ENCODE assay signal across 29 cellular contexts in genomic region chr16:11551842-11552241, GRCh38. TPM values are rescaled to one million over a fixed set of nuclear protein-coding genes. Genes with fewer than 3 reads are reported as not detected.
DNase-seq lines count a peak whose midpoint lies in the region; ATAC-seq, FAIRE-seq and TF ChIP-seq lines count a peak whose summit lies in the region.
"Had no signal": no experiment of that assay in that cellular context is flagged by ENCODE, and none has a peak within 500 bp of the region (broad histone marks: within the 10 kb centered on the region; RNA-seq: fewer than 3 reads in every experiment).

No MANE protein-coding gene starts in this region.

- no peak for TF ChIP-seq CTCF in A549 (IDR thresholded peaks at IDR 0.05)
- no peak for TF ChIP-seq CTCF in stomach (IDR thresholded peaks at IDR 0.05)
- no peak for TF ChIP-seq CTCF in testis (IDR thresholded peaks at IDR 0.05)
- TF ChIP-seq CTCF in MM.1S (IDR thresholded peaks at IDR 0.05; ENCODE audit: low read length): no peak

- no peaks in the 10 kb centered on the region for H3F3A ChIP-seq in MM.1S (ENCODE audit: insufficient read depth, low read length)

- POLR2A ChIA-PET in A549 (lab: Yijun Ruan, JAX): interaction anchor here (1.0 kb wide), 1 partner anchor 35 kb away, joined by 4 read pairs; the partner anchor contains the start of gene LITAF

- H3K27me3 ChIP-seq in Karpas-422 (ENCODE audit: low read length) (no peaks in the 10 kb centered on the region), stomach (no peaks in the 10 kb centered on the region), testis (no peaks in the 10 kb centered on the region), MM.1S (replicated peaks; ENCODE audit: insufficient read depth, low read length) (no peaks in the 10 kb centered on the region)
- H3K27me3 ChIP-seq: cardiac muscle cell, colonic mucosa, foreskin keratinocyte had no signal

- TF ChIP-seq POLR2A in A549 (IDR thresholded peaks at IDR 0.05; ENCODE audit: low read length): no peak
- TF ChIP-seq POLR2A in stomach (IDR thresholded peaks at IDR 0.05): no peak
- TF ChIP-seq POLR2A in testis (IDR thresholded peaks at IDR 0.05): no peak

- DNase-seq in A549 (ENCODE audit: low read depth in 1 of 2, low spot score in 1 of 2) (no peak), Karpas-422 (peak; percentile 9), medulla oblongata (ENCODE audit: extremely low spot score) (peak; percentile 50), stomach (no peak), testis (no peak), MM.1S (no peak)
- no peak for DNase-seq in effector CD4-positive, alpha-beta T cell
- DNase-seq: activated CD8-positive, alpha-beta T cell treated with anti-CD3 and anti-CD28 coated beads for 36 hours; activated effector memory CD4-positive, alpha-beta T cell treated with anti-CD3 and anti-CD28 coated beads, Interleukin-2, amount 50 U/mL, for 16 hours; activated naive CD8-positive, alpha-beta T cell treated with anti-CD3 and anti-CD28 coated beads for 36 hours; aorta; colonic mucosa; COR-L47; DMS53; effector memory CD8-positive, alpha-beta T cell; erythroblast; foreskin keratinocyte; H7; KG1; mesenchymal stem cell; MV-4-11; NCI-H2107; NCI-H446; stimulated activated CD4-positive, alpha-beta T cell treated with anti-CD3 and anti-CD28 coated beads, Interleukin-2, amount 100 ng/mL, for 24 hours had no signal

- H3K27ac ChIP-seq in A549: peak overlapping the region; percentile 50 to 80
- H3K27ac ChIP-seq in Karpas-422 (ENCODE audit: low read length): no peak overlapping the region
- peak overlapping the region in 4 of 5 donors; percentile 37 to 68 (median 66) for H3K27ac ChIP-seq in stomach
- peak overlapping the region in 1 of 2 donors; percentile 49 for H3K27ac ChIP-seq in testis
- no peak overlapping the region for H3K27ac ChIP-seq in MM.1S (ENCODE audit: low read length)
- H3K27ac ChIP-seq: cardiac muscle cell, colonic mucosa, foreskin keratinocyte, SK-N-MC had no signal

- H3K4me3 ChIP-seq in A549: no peak overlapping the region
- no peak overlapping the region for H3K4me3 ChIP-seq in Karpas-422 (ENCODE audit: low read length)
- H3K4me3 ChIP-seq in stomach: no peak overlapping the region
- no peak overlapping the region for H3K4me3 ChIP-seq in testis
- H3K4me3 ChIP-seq in MM.1S (ENCODE audit: low read length): no peak overlapping the region
- H3K4me3 ChIP-seq: cardiac muscle cell, colonic mucosa, SK-N-MC, smooth muscle cell had no signal

- intact Hi-C loops in stomach (cut with DNase I; ENCODE audit: low total_unique reads): no loop called here
- intact Hi-C loops in testis (cut with DNase I; ENCODE audit: low total_unique reads): no loop called here

- TF ChIP-seq EP300 in A549 (IDR thresholded peaks at IDR 0.05) (no peak), stomach (IDR thresholded peaks at IDR 0.05) (no peak)

- ATAC-seq in A549 (no peak), GM19023 (IDR thresholded peaks at IDR 0.05; ENCODE audit: unreplicated experiment) (no peak)
- ATAC-seq: activated CD8-positive, alpha-beta T cell treated with anti-CD3 and anti-CD28 coated beads for 36 hours; effector memory CD8-positive, alpha-beta T cell; foreskin keratinocyte had no signal

- H3K9me3 ChIP-seq in A549 (peaks cover 21% of the 10 kb centered on the region), Karpas-422 (ENCODE audit: low read length) (no peaks in the 10 kb centered on the region), stomach (peaks cover 0 to 8% (median 4%) of the 10 kb centered on the region in 4 donors), testis (no peaks in the 10 kb centered on the region), MM.1S (replicated peaks; ENCODE audit: insufficient read depth, low read length) (no peaks in the 10 kb centered on the region)
- H3K9me3 ChIP-seq: colonic mucosa had no signal

- no peaks in the 10 kb centered on the region for H3K36me3 ChIP-seq in Karpas-422 (ENCODE audit: insufficient read depth, low read length)
- peaks cover 46 to 95% (median 90%) of the 10 kb centered on the region in 4 donors for H3K36me3 ChIP-seq in stomach
- no peaks in the 10 kb centered on the region for H3K36me3 ChIP-seq in testis (ENCODE audit: low read depth, missing control alignments)
- peaks cover 42% of the 10 kb centered on the region for H3K36me3 ChIP-seq in MM.1S (replicated peaks; ENCODE audit: insufficient read depth, low read length)
- H3K36me3 ChIP-seq: cardiac muscle cell had no signal

- no peaks in the 10 kb centered on the region for H3K9me2 ChIP-seq in Karpas-422 (replicated peaks; ENCODE audit: insufficient read depth, low read length)
- no peaks in the 10 kb centered on the region for H3K9me2 ChIP-seq in MM.1S (replicated peaks; ENCODE audit: insufficient read depth, low read length)

- H3K79me2 ChIP-seq in Karpas-422 (ENCODE audit: low read length) (no peaks in the 10 kb centered on the region), MM.1S (ENCODE audit: low read length) (peaks cover 55% of the 10 kb centered on the region)

- H2AFZ ChIP-seq in Karpas-422 (ENCODE audit: low read length) (no peak overlapping the region), MM.1S (ENCODE audit: low read length) (no peak overlapping the region)

- H4K20me1 ChIP-seq in Karpas-422 (ENCODE audit: insufficient read depth, low read depth, low read length) (no peaks in the 10 kb centered on the region), MM.1S (ENCODE audit: insufficient read depth, low read length) (no peaks in the 10 kb centered on the region)

- peaks cover 47% of the 10 kb centered on the region for H3K4me1 ChIP-seq in A549
- H3K4me1 ChIP-seq in Karpas-422 (ENCODE audit: low read length): no peaks in the 10 kb centered on the region
- H3K4me1 ChIP-seq in stomach: peaks cover 0 to 48% (median 19%) of the 10 kb centered on the region in 4 donors
- H3K4me1 ChIP-seq in testis: peaks cover 6% of the 10 kb centered on the region
- H3K4me1 ChIP-seq in MM.1S (ENCODE audit: low read length): no peaks in the 10 kb centered on the region
- H3K4me1 ChIP-seq: colonic mucosa, foreskin keratinocyte had no signal

- H3K4me2 ChIP-seq in A549 (no peak overlapping the region), Karpas-422 (ENCODE audit: low read depth, low read length, poor library complexity, severe bottlenecking) (no peak overlapping the region), MM.1S (ENCODE audit: low read depth, low read length) (no peak overlapping the region)
- H3K4me2 ChIP-seq: smooth muscle cell had no signal

- CTCF ChIA-PET in A549 (lab: Yijun Ruan, JAX): interaction anchor here (1.0 to 1.1 kb wide), 2 partner anchors 89 to 92 kb away, joined by 3 to 4 read pairs; no protein-coding TSS in a partner anchor

- FAIRE-seq in A549 (lab: Jason Lieb, UNC): no peak
- FAIRE-seq: GM19239 had no signal

- no peak for TF ChIP-seq RAD21 in A549 (conservative IDR thresholded peaks at IDR 0.05 in 1 of 2, IDR thresholded peaks at IDR 0.05 in 1 of 2)

- WGBS in A549 (ENCODE audit: missing lambda C conversion rate): 87% methylated on average over 3 of the region's 3 CpGs
- 55 to 74% (median 62%) methylated on average over 3 of the region's 3 CpGs for WGBS in stomach, 5 donors
- WGBS in testis, 2 donors: 48 to 58% methylated on average over 3 of the region's 3 CpGs

- H3K9ac ChIP-seq in Karpas-422 (ENCODE audit: low read length) (no peak overlapping the region), MM.1S (ENCODE audit: low read length) (no peak overlapping the region)

TF ChIP-seq in A549, 52 proteins besides CTCF, POLR2A, EP300 and RAD21:
- TF ChIP-seq ELK1 (IDR thresholded peaks at IDR 0.05; ENCODE audit: low read depth, low read length): no peak
- no peak for TF ChIP-seq KDM1A (IDR thresholded peaks at IDR 0.05; ENCODE audit: low read depth)
- TF ChIP-seq FOSL2 (IDR thresholded peaks at IDR 0.05): no peak
- no peak for TF ChIP-seq FOSL2 (CRISPR knock-in tag; IDR thresholded peaks at IDR 0.05)
- no peak for TF ChIP-seq ESRRA (IDR thresholded peaks at IDR 0.05; ENCODE audit: borderline replicate concordance, low read length)
- TF ChIP-seq FOXS1 (CRISPR knock-in tag; IDR thresholded peaks at IDR 0.05): no peak
- TF ChIP-seq ZFP36 (IDR thresholded peaks at IDR 0.05; ENCODE audit: borderline replicate concordance, partially characterized antibody): no peak
- TF ChIP-seq ZNF302 (CRISPR knock-in tag; IDR thresholded peaks at IDR 0.05): no peak
- no peak for TF ChIP-seq ZSCAN20 (CRISPR knock-in tag; IDR thresholded peaks at IDR 0.05)

RNA-seq across cellular contexts. Expression of gene LITAF, which starts 34.9 kb away (rescaled TPM):
- polyA plus RNA-seq in A549 (2011; rRNA removed) (197 and 216 TPM in 2 replicates), A549 (2017; fragmentation: RNase III; extraction: RNeasy Plus Mini Kit Qiagen cat#74134 plus additional on column Dnase treatment) (197 to 227 TPM (median 218 TPM) in 3 replicates), stomach (100 to 1,000 TPM in 2 of 3 donors, 10 to 100 TPM in 1; 43.7 to 124 (median 118) TPM), testis (ENCODE audit: insufficient read depth, low read depth, low replicate concordance) (31.5 TPM)
- polyA plus RNA-seq in A549 (2012; cell fraction: cytosol; rRNA removed): 250 and 441 TPM in 2 replicates
- polyA plus RNA-seq in A549 (2012; cell fraction: nucleus; rRNA removed): 173 and 229 TPM in 2 replicates
- polyA minus RNA-seq in A549 (2011; rRNA and poly(A)+ RNA removed): 215 and 242 TPM in 2 replicates
- total RNA-seq in Karpas-422 (2014; rRNA removed; shearing (Covaris generic); ENCODE audit: low replicate concordance): 2.6 TPM in 1 of 2 replicates, not detected in the other
- total RNA-seq in stomach (100 to 1,000 TPM in 1 of 5 donors, 10 to 100 TPM in 3, 1 to 10 TPM in 1; 9.8 to 211 (median 46.6) TPM), testis (10 to 100 TPM in 1 of 2 donors, 1 to 10 TPM in 1; 9.9 to 13.6 TPM)

Comparison
In these comparisons a context has a peak if more than half of its experiments do, and no peak if none do; other contexts are left out.
1. DNase-seq: peak in Karpas-422 (single experiment) and medulla oblongata (single experiment); none in A549 (0 of 2), stomach (single experiment), testis (single experiment), effector CD4-positive, alpha-beta T cell (single experiment) and MM.1S (single experiment).
2. H3K27ac ChIP-seq: peak in A549 (2 of 2) and stomach (4 of 5); none in Karpas-422 (single experiment) and MM.1S (single experiment).